10 cellular contexts compared by ENCODE assay signal in the genomic region with DNA sequence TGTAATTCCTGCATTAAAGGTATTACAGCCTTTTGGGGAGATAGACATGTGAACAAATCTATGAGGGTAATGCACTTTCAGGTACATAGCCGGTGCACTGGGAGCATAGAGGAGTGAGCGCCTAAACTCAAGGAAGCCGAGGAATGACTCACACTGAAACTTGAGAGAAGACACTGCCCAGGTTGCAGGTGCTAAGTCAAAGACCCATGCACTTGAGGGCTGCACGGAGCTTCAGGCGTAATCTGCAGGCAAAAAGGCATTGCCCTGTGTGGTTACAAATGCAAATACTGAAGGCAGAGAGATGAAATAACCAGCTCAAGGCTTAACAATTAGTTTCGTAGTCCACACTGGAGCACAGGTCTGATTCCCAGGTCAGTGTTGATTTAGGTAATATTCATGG. TPM values are rescaled to one million over a fixed set of nuclear protein-coding genes. Genes with fewer than 3 reads are reported as not detected.
A peak's percentile ranks its signal among the peaks of the same experiment; 100 is the strongest.
DNase-seq lines count a peak whose midpoint lies in the region; ATAC-seq, FAIRE-seq and TF ChIP-seq lines count a peak whose summit lies in the region.
"Had no signal": no experiment of that assay in that cellular context is flagged by ENCODE, and none has a peak within 500 bp of the region (broad histone marks: within the 10 kb centered on the region; RNA-seq: fewer than 3 reads in every experiment).

No MANE protein-coding gene starts in this region.

- peak; percentile 35 for DNase-seq in activated CD4-positive, alpha-beta memory T cell treated with anti-CD3 and anti-CD28 coated beads for 36 hours
- DNase-seq in H54 (ENCODE audit: insufficient read length, low spot score) (no peak), CD14-positive monocyte (ENCODE audit: low spot score) (no peak), heart left ventricle (no peak), aorta (no peak)
- DNase-seq: EL, NCI-H510A had no signal

- H3K4me3 Mint-ChIP-seq in activated CD4-positive, alpha-beta memory T cell treated with anti-CD3 and anti-CD28 coated beads for 36 hours = no peak overlapping the region
- H3K4me3 Mint-ChIP-seq in CD14-positive monocyte = no peak overlapping the region

- CTCF ChIA-PET in activated CD4-positive, alpha-beta memory T cell treated with anti-CD3 and anti-CD28 coated beads for 36 hours (lab: Charles Lee) = interaction anchor here (0.9 to 1.7 kb wide), 3 partner anchors 14 to 210 kb away, joined by 3 to 4 read pairs (median 4); no protein-coding TSS in a partner anchor

- TF ChIP-seq CTCF in CD14-positive monocyte (IDR thresholded peaks at IDR 0.05) = no peak
- no peak for TF ChIP-seq CTCF in heart left ventricle (IDR thresholded peaks at IDR 0.05)

- H3K9me3 Mint-ChIP-seq in activated CD4-positive, alpha-beta memory T cell treated with anti-CD3 and anti-CD28 coated beads for 36 hours = peaks cover 3% of the 10 kb centered on the region
- peaks cover 0 to 8% (median 2%) of the 10 kb centered on the region in 7 donors for H3K9me3 Mint-ChIP-seq in CD14-positive monocyte

- no peak overlapping the region for H3K27ac ChIP-seq in heart left ventricle
- H3K27ac ChIP-seq in aorta (ENCODE audit: low read depth in 1 of 2, low read length in 2 of 2) = no peak overlapping the region

- no peak overlapping the region for H3K4me3 ChIP-seq in heart left ventricle
- no peak overlapping the region for H3K4me3 ChIP-seq in aorta (ENCODE audit: low read length in 2 of 2)

- H3K27me3 Mint-ChIP-seq in activated CD4-positive, alpha-beta memory T cell treated with anti-CD3 and anti-CD28 coated beads for 36 hours = no peaks in the 10 kb centered on the region
- H3K27me3 Mint-ChIP-seq in CD14-positive monocyte (ENCODE audit: low read depth in 3 of 3) = peaks cover 0 to 8% (median 6%) of the 10 kb centered on the region in 3 donors

- H3K27ac Mint-ChIP-seq in activated CD4-positive, alpha-beta memory T cell treated with anti-CD3 and anti-CD28 coated beads for 36 hours = no peak overlapping the region
- no peak overlapping the region for H3K27ac Mint-ChIP-seq in CD14-positive monocyte

- no peak for FAIRE-seq in H54 (lab: Jason Lieb, UNC)

- H3K27me3 ChIP-seq in heart left ventricle = no peaks in the 10 kb centered on the region
- peaks cover 0 to 1% of the 10 kb centered on the region in 2 donors for H3K27me3 ChIP-seq in aorta (ENCODE audit: control insufficient read depth in 1 of 2, insufficient read depth in 2 of 2, low read length in 1 of 2)

- ATAC-seq in GM18511 (IDR thresholded peaks at IDR 0.05; ENCODE audit: unreplicated experiment) (peak; percentile 65), GM19467 (IDR thresholded peaks at IDR 0.05; ENCODE audit: unreplicated experiment) (peak; percentile 89), HG03060 (IDR thresholded peaks at IDR 0.05; ENCODE audit: low read depth, unreplicated experiment) (peak; percentile 73), heart left ventricle (no peak), aorta (ENCODE audit: low FRiP score) (no peak)

- peaks cover 45% of the 10 kb centered on the region for H3K4me1 Mint-ChIP-seq in activated CD4-positive, alpha-beta memory T cell treated with anti-CD3 and anti-CD28 coated beads for 36 hours (ENCODE audit: low read depth)
- no peaks in the 10 kb centered on the region for H3K4me1 Mint-ChIP-seq in CD14-positive monocyte

- H3K4me1 ChIP-seq in heart left ventricle = peaks cover 0 to 18% (median 2%) of the 10 kb centered on the region in 12 donors
- no peaks in the 10 kb centered on the region for H3K4me1 ChIP-seq in aorta (ENCODE audit: control insufficient read depth in 1 of 2, insufficient read depth in 2 of 2, low read length in 2 of 2)

- intact Hi-C loops in activated CD4-positive, alpha-beta memory T cell treated with anti-CD3 and anti-CD28 coated beads for 36 hours (cut with micrococcal nuclease) = no loop called here
- intact Hi-C loops in CD14-positive monocyte (cut with micrococcal nuclease) (no loop called here), heart left ventricle (cut with DNase I) (loop anchor here in 1 of 10 donors (5.0 kb wide), 1 partner anchor 49 kb away; the partner anchor contains the start of gene OSBPL3), aorta (cut with DNase I) (no loop called here)

- 76 to 93% (median 82%) methylated on average over 6 of the region's 6 CpGs for WGBS in heart left ventricle, 4 donors
- WGBS in aorta, 2 donors = 74 to 84% methylated on average over 6 of the region's 6 CpGs

- no peak for TF ChIP-seq POLR2A in H54 (IDR thresholded peaks at IDR 0.05; ENCODE audit: low read depth, low read length)
- TF ChIP-seq POLR2A in heart left ventricle (IDR thresholded peaks at IDR 0.05) = no peak

- H3K9me3 ChIP-seq in heart left ventricle = peaks cover 0 to 10% (median 3%) of the 10 kb centered on the region in 12 donors
- H3K9me3 ChIP-seq in aorta (ENCODE audit: control insufficient read depth, low read length) = no peaks in the 10 kb centered on the region

- POLR2A ChIA-PET in activated CD4-positive, alpha-beta memory T cell treated with anti-CD3 and anti-CD28 coated beads for 36 hours (lab: Charles Lee) = interaction anchor here (1.3 kb wide), 1 partner anchor 123 kb away, joined by 3 read pairs; no protein-coding TSS in a partner anchor

- H3K36me3 Mint-ChIP-seq in activated CD4-positive, alpha-beta memory T cell treated with anti-CD3 and anti-CD28 coated beads for 36 hours = peaks cover 1% of the 10 kb centered on the region
- H3K36me3 Mint-ChIP-seq in CD14-positive monocyte = no peaks in the 10 kb centered on the region

- no peaks in the 10 kb centered on the region for H3K36me3 ChIP-seq in heart left ventricle
- no peaks in the 10 kb centered on the region for H3K36me3 ChIP-seq in aorta (ENCODE audit: control insufficient read depth in 1 of 2, insufficient read depth in 2 of 2, low read length in 1 of 2)

RNA-seq across cellular contexts. Expression of gene OSBPL3, which starts 51.0 kb away (rescaled TPM):
- total RNA-seq in activated CD4-positive, alpha-beta memory T cell treated with anti-CD3 and anti-CD28 coated beads for 36 hours = 10 to 100 TPM; 41.2 to 45.1 TPM
- polyA plus RNA-seq in CD14-positive monocyte = 1 to 10 TPM; 2.6 to 3.7 TPM
- 10 to 100 TPM in 1 of 9 donors, 1 to 10 TPM in 8; 1.9 to 14.3 (median 5.0) TPM for total RNA-seq in heart left ventricle
- 1 to 10 TPM; 1.5 to 2.2 TPM for polyA plus RNA-seq in heart left ventricle
- total RNA-seq in aorta = 10 to 100 TPM in 1 of 2 donors, 1 to 10 TPM in 1; 8.3 to 15.6 TPM
- polyA plus RNA-seq in aorta = 1 to 10 TPM in 1 of 2 donors, under 1 TPM in 1; 0.41 to 2.9 TPM

Comparison
In these comparisons a context has a peak if more than half of its experiments do, and no peak if none do; other contexts are left out.
1. ATAC-seq: peak in GM18511 (single experiment), GM19467 (single experiment) and HG03060 (single experiment); none in heart left ventricle (0 of 4) and aorta (single experiment).